1 cellular context compared by ENCODE assay signal in the genomic region with DNA sequence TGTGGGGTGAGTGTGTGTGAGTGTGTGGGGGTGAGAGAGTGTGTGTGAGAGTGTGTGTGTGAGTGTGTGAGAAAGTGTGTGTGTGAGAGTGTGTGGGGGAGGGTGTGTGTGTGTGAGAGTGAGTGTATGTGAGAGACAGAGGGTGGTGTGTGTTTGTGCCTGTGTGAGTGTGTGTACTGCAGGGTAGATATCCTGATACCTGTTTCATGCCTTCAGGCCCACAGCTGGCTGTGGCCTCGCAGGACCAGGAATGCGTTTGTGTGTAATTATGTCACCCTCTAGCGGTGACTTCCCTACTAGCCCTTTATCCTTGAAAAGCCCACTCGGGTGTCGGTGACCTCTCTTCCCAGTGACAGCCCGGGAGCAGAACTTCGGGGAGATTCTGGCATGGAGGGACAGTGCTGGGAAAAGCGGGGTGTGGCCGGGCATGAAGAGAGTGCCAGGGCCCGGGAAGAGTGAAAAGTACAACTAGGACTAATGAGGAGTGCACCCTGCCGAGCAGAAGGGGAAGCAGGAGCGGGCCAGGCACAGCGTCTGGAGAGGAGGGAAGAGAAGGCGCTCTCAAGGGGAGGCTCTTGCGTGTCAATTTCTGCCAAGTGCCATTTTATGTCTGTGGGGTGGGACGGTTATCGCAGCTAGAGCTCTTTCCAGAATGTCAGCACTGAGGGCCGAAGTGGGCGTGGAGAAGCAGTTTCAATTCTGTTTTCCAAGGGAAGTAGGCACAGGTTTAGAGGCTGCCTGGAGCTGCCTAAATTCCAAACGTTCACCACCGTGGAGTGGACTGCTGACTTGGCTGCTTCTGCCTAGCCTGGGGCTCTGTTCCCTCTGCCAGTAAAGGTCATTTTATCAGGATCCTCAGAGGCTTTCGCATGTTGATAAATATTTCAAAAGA.
TF ChIP-seq lines count a peak whose summit lies in the region.

No MANE protein-coding gene starts in this region.

TF ChIP-seq in SK-N-SH treated with all-trans-retinoic acid at 6 μM for 48 hours, 23 proteins besides CTCF, POLR2A, EP300 and RAD21 (continued from another document):
- TF ChIP-seq, protein P1, sequence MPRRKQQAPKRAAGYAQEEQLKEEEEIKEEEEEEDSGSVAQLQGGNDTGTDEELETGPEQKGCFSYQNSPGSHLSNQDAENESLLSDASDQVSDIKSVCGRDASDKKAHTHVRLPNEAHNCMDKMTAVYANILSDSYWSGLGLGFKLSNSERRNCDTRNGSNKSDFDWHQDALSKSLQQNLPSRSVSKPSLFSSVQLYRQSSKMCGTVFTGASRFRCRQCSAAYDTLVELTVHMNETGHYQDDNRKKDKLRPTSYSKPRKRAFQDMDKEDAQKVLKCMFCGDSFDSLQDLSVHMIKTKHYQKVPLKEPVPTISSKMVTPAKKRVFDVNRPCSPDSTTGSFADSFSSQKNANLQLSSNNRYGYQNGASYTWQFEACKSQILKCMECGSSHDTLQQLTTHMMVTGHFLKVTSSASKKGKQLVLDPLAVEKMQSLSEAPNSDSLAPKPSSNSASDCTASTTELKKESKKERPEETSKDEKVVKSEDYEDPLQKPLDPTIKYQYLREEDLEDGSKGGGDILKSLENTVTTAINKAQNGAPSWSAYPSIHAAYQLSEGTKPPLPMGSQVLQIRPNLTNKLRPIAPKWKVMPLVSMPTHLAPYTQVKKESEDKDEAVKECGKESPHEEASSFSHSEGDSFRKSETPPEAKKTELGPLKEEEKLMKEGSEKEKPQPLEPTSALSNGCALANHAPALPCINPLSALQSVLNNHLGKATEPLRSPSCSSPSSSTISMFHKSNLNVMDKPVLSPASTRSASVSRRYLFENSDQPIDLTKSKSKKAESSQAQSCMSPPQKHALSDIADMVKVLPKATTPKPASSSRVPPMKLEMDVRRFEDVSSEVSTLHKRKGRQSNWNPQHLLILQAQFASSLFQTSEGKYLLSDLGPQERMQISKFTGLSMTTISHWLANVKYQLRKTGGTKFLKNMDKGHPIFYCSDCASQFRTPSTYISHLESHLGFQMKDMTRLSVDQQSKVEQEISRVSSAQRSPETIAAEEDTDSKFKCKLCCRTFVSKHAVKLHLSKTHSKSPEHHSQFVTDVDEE (CRISPR knock-in tag; IDR thresholded peaks at IDR 0.05): no peak
- TF ChIP-seq PPARA (CRISPR knock-in tag; IDR thresholded peaks at IDR 0.05; ENCODE audit: borderline replicate concordance): no peak
- TF ChIP-seq ZNF8 (CRISPR knock-in tag; IDR thresholded peaks at IDR 0.05): no peak
- TF ChIP-seq ZNF70 (CRISPR knock-in tag; IDR thresholded peaks at IDR 0.05): no peak
- no peak for TF ChIP-seq ISL1 (CRISPR knock-in tag; IDR thresholded peaks at IDR 0.05)
